ENCODE assay signal across 1 cellular context in the genomic region with DNA sequence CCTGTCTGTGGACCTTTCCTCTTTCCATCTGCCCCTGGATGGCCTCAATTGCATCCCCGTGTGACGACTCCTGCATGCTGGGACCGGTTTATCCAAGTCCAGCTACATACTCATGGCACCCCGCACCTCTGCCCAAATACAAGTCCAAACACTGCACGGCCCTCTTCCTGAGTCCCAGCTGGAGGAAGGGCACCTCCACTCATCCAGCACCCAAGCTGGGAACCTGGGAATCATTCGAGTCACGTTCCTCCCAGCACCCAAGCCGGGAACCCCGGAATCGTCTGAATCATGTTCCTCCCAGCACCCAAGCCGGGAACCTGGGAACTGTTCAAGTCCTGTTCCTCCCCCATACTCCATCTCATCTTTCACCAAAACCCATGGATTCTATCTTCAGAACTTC.
TF ChIP-seq lines count a peak whose summit lies in the region.

No MANE protein-coding gene starts in this region.

TF ChIP-seq in GM23338, 12 proteins besides CTCF, POLR2A, EP300 and RAD21 (continued from another document):
- TF ChIP-seq NANOG (IDR thresholded peaks at IDR 0.05; ENCODE audit: borderline replicate concordance) (no peak), POLR2AphosphoS5 (IDR thresholded peaks at IDR 0.05; ENCODE audit: low read depth) (no peak), EZH2 (IDR thresholded peaks at IDR 0.05; ENCODE audit: low read depth, unreplicated experiment) (no peak), CREB1 (CRISPR knock-in tag; IDR thresholded peaks at IDR 0.05; ENCODE audit: low read depth) (no peak), ZNF331 (CRISPR knock-in tag; IDR thresholded peaks at IDR 0.05; ENCODE audit: low read depth) (no peak)
- TF ChIP-seq, protein P1, sequence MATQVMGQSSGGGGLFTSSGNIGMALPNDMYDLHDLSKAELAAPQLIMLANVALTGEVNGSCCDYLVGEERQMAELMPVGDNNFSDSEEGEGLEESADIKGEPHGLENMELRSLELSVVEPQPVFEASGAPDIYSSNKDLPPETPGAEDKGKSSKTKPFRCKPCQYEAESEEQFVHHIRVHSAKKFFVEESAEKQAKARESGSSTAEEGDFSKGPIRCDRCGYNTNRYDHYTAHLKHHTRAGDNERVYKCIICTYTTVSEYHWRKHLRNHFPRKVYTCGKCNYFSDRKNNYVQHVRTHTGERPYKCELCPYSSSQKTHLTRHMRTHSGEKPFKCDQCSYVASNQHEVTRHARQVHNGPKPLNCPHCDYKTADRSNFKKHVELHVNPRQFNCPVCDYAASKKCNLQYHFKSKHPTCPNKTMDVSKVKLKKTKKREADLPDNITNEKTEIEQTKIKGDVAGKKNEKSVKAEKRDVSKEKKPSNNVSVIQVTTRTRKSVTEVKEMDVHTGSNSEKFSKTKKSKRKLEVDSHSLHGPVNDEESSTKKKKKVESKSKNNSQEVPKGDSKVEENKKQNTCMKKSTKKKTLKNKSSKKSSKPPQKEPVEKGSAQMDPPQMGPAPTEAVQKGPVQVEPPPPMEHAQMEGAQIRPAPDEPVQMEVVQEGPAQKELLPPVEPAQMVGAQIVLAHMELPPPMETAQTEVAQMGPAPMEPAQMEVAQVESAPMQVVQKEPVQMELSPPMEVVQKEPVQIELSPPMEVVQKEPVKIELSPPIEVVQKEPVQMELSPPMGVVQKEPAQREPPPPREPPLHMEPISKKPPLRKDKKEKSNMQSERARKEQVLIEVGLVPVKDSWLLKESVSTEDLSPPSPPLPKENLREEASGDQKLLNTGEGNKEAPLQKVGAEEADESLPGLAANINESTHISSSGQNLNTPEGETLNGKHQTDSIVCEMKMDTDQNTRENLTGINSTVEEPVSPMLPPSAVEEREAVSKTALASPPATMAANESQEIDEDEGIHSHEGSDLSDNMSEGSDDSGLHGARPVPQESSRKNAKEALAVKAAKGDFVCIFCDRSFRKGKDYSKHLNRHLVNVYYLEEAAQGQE (IDR thresholded peaks at IDR 0.05; ENCODE audit: unreplicated experiment), result no peak
- TF ChIP-seq, protein P2, sequence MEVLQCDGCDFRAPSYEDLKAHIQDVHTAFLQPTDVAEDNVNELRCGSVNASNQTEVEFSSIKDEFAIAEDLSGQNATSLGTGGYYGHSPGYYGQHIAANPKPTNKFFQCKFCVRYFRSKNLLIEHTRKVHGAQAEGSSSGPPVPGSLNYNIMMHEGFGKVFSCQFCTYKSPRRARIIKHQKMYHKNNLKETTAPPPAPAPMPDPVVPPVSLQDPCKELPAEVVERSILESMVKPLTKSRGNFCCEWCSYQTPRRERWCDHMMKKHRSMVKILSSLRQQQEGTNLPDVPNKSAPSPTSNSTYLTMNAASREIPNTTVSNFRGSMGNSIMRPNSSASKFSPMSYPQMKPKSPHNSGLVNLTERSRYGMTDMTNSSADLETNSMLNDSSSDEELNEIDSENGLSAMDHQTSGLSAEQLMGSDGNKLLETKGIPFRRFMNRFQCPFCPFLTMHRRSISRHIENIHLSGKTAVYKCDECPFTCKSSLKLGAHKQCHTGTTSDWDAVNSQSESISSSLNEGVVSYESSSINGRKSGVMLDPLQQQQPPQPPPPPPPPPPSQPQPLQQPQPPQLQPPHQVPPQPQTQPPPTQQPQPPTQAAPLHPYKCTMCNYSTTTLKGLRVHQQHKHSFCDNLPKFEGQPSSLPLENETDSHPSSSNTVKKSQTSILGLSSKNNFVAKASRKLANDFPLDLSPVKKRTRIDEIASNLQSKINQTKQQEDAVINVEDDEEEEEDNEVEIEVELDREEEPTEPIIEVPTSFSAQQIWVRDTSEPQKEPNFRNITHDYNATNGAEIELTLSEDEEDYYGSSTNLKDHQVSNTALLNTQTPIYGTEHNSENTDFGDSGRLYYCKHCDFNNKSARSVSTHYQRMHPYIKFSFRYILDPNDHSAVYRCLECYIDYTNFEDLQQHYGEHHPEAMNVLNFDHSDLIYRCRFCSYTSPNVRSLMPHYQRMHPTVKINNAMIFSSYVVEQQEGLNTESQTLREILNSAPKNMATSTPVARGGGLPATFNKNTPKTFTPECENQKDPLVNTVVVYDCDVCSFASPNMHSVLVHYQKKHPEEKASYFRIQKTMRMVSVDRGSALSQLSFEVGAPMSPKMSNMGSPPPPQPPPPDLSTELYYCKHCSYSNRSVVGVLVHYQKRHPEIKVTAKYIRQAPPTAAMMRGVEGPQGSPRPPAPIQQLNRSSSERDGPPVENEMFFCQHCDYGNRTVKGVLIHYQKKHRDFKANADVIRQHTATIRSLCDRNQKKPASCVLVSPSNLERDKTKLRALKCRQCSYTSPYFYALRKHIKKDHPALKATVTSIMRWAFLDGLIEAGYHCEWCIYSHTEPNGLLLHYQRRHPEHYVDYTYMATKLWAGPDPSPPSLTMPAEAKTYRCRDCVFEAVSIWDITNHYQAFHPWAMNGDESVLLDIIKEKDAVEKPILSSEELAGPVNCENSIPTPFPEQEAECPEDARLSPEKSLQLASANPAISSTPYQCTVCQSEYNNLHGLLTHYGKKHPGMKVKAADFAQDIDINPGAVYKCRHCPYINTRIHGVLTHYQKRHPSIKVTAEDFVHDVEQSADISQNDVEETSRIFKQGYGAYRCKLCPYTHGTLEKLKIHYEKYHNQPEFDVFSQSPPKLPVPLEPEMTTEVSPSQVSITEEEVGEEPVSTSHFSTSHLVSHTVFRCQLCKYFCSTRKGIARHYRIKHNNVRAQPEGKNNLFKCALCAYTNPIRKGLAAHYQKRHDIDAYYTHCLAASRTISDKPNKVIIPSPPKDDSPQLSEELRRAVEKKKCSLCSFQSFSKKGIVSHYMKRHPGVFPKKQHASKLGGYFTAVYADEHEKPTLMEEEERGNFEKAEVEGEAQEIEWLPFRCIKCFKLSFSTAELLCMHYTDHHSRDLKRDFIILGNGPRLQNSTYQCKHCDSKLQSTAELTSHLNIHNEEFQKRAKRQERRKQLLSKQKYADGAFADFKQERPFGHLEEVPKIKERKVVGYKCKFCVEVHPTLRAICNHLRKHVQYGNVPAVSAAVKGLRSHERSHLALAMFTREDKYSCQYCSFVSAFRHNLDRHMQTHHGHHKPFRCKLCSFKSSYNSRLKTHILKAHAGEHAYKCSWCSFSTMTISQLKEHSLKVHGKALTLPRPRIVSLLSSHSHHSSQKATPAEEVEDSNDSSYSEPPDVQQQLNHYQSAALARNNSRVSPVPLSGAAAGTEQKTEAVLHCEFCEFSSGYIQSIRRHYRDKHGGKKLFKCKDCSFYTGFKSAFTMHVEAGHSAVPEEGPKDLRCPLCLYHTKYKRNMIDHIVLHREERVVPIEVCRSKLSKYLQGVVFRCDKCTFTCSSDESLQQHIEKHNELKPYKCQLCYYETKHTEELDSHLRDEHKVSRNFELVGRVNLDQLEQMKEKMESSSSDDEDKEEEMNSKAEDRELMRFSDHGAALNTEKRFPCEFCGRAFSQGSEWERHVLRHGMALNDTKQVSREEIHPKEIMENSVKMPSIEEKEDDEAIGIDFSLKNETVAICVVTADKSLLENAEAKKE (CRISPR knock-in tag; IDR thresholded peaks at IDR 0.05), result no peak
TF ChIP-seq in GM23338: peak in this region for 0.
